ENCODE assay signal across 1 cellular context in genomic region chr2:3368261-3368722, GRCh38.
TF ChIP-seq lines count a peak whose summit lies in the region.

No MANE protein-coding gene starts in this region.

TF ChIP-seq in HepG2, 621 proteins besides CTCF, POLR2A, EP300 and RAD21 (continued from another document and continues in another):
- TF ChIP-seq CERS6 (CRISPR knock-in tag; IDR thresholded peaks at IDR 0.05) (no peak), CBX5 (CRISPR knock-in tag; IDR thresholded peaks at IDR 0.05; ENCODE audit: borderline replicate concordance) (peak; percentile 68; the same call in 1 of the 2 replicates), HMG20A (CRISPR knock-in tag; IDR thresholded peaks at IDR 0.05; ENCODE audit: borderline replicate concordance) (no peak; the same call in 1 of the 2 replicates), MTF1 (CRISPR knock-in tag; IDR thresholded peaks at IDR 0.05) (no peak), EZH2 (conservative IDR thresholded peaks at IDR 0.05; ENCODE audit: low read depth, low read length) (no peak), ZSCAN25 (CRISPR knock-in tag; IDR thresholded peaks at IDR 0.05) (no peak), MYC (CRISPR knock-in tag; IDR thresholded peaks at IDR 0.05; ENCODE audit: borderline replicate concordance) (peak; percentile 75; the same call in 1 of the 2 replicates), ZBTB46 (CRISPR knock-in tag; IDR thresholded peaks at IDR 0.05; ENCODE audit: borderline replicate concordance) (no peak), DRAP1 (CRISPR knock-in tag; IDR thresholded peaks at IDR 0.05) (peak; percentile 15; the same call in 1 of the 2 replicates), ONECUT2 (CRISPR knock-in tag; IDR thresholded peaks at IDR 0.05) (no peak), HNRNPUL1 (IDR thresholded peaks at IDR 0.05; ENCODE audit: low read depth, low read length) (no peak), ARNT (IDR thresholded peaks at IDR 0.05) (no peak), SRY (CRISPR knock-in tag; IDR thresholded peaks at IDR 0.05) (peak; percentile 82), FOXP1 (IDR thresholded peaks at IDR 0.05) (no peak), FOXP1 (CRISPR knock-in tag; IDR thresholded peaks at IDR 0.05) (peak; percentile 6; the same call in 1 of the 2 replicates), ZNF781 (CRISPR knock-in tag; IDR thresholded peaks at IDR 0.05; ENCODE audit: borderline replicate concordance, not compliant biosample characterization) (peak; percentile 78), GTF2F1 (IDR thresholded peaks at IDR 0.05; ENCODE audit: low read length) (no peak), PHF20 (CRISPR knock-in tag; IDR thresholded peaks at IDR 0.05) (no peak), ETS1 (CRISPR knock-in tag; IDR thresholded peaks at IDR 0.05) (no peak), JUN (CRISPR knock-in tag; IDR thresholded peaks at IDR 0.05) (peak; percentile 75; the same call in 1 of the 2 replicates), ZNF512B (CRISPR knock-in tag; IDR thresholded peaks at IDR 0.05; ENCODE audit: borderline replicate concordance) (no peak), GATAD2A (CRISPR knock-in tag; IDR thresholded peaks at IDR 0.05) (peak; percentile 48; the same call in 1 of the 2 replicates), SOX5 (CRISPR knock-in tag; IDR thresholded peaks at IDR 0.05; ENCODE audit: borderline replicate concordance) (peak; percentile 65; the same call in 1 of the 2 replicates), SAP130 (CRISPR knock-in tag; IDR thresholded peaks at IDR 0.05; ENCODE audit: low read depth) (peak; percentile 59; the same call in 1 of the 2 replicates), CSRNP2 (CRISPR knock-in tag; conservative IDR thresholded peaks at IDR 0.05; ENCODE audit: low read depth) (no peak), ZNF180 (CRISPR knock-in tag; IDR thresholded peaks at IDR 0.05; ENCODE audit: borderline replicate concordance, low read depth) (no peak), REPIN1 (CRISPR knock-in tag; IDR thresholded peaks at IDR 0.05; ENCODE audit: borderline replicate concordance, low read depth) (0 out of 2 replicates have a peak, but pooled peaks have one; percentile 56), ZNF782 (CRISPR knock-in tag; IDR thresholded peaks at IDR 0.05; ENCODE audit: borderline replicate concordance) (no peak), PRMT3 (CRISPR knock-in tag; IDR thresholded peaks at IDR 0.05; ENCODE audit: borderline replicate concordance, low read depth) (no peak), ZNF20 (CRISPR knock-in tag; IDR thresholded peaks at IDR 0.05) (no peak), CC2D1A (CRISPR knock-in tag; IDR thresholded peaks at IDR 0.05) (no peak), ZNF318 (CRISPR knock-in tag; IDR thresholded peaks at IDR 0.05) (no peak), HOXA9 (CRISPR knock-in tag; IDR thresholded peaks at IDR 0.05; ENCODE audit: borderline replicate concordance) (no peak), ZNF644 (CRISPR knock-in tag; IDR thresholded peaks at IDR 0.05; ENCODE audit: low read depth) (no peak), PITX1 (CRISPR knock-in tag; IDR thresholded peaks at IDR 0.05) (0 out of 2 replicates have a peak, but pooled peaks have one; percentile 68), NR2F6 (IDR thresholded peaks at IDR 0.05) (peak; percentile 34; the same call in 1 of the 2 replicates), NR2F6 (CRISPR knock-in tag; IDR thresholded peaks at IDR 0.05) (peak; percentile 58), SALL2 (CRISPR knock-in tag; IDR thresholded peaks at IDR 0.05) (no peak), SIX1 (CRISPR knock-in tag; IDR thresholded peaks at IDR 0.05; ENCODE audit: borderline replicate concordance) (no peak), ZNF747 (CRISPR knock-in tag; IDR thresholded peaks at IDR 0.05; ENCODE audit: borderline replicate concordance) (no peak), HCFC1 (IDR thresholded peaks at IDR 0.05; ENCODE audit: low read depth, low read length) (no peak), TOE1 (CRISPR knock-in tag; IDR thresholded peaks at IDR 0.05) (no peak), ZNF460 (CRISPR knock-in tag; IDR thresholded peaks at IDR 0.05; ENCODE audit: borderline replicate concordance) (no peak), KMT2A (CRISPR knock-in tag; IDR thresholded peaks at IDR 0.05) (0 out of 2 replicates have a peak, but pooled peaks have one; percentile 41), ZNF430 (CRISPR knock-in tag; IDR thresholded peaks at IDR 0.05) (peak; percentile 17; the same call in 1 of the 2 replicates), RARA (CRISPR knock-in tag; IDR thresholded peaks at IDR 0.05) (peak; percentile 65), E2F2 (CRISPR knock-in tag; IDR thresholded peaks at IDR 0.05; ENCODE audit: borderline replicate concordance) (no peak)
